Comparison of ENCODE assay signal across 8 cellular contexts in genomic region chr7:74183653-74184450, GRCh38. TPM values are rescaled to one million over a fixed set of nuclear protein-coding genes. Genes with fewer than 3 reads are reported as not detected.
A peak's percentile ranks its signal among the peaks of the same experiment; 100 is the strongest.
DNase-seq lines count a peak whose midpoint lies in the region; ATAC-seq, FAIRE-seq and TF ChIP-seq lines count a peak whose summit lies in the region.

No MANE protein-coding gene starts in this region.

- H3K36me3 Mint-ChIP-seq in T-cell (peaks cover 34% of the 10 kb centered on the region), type B pancreatic cell (peaks cover 27% of the 10 kb centered on the region), glutamatergic neuron (ENCODE audit: unreplicated experiment) (no peaks in the 10 kb centered on the region)

- ATAC-seq in heart right ventricle (peak in 2 of 8 donors; percentile 14 to 41), T-cell (replicated peaks in 1 of 4) (peak; percentile 50 to 59 (median 55)), esophagus mucosa (peak; percentile 32), GM21786 (IDR thresholded peaks at IDR 0.05; ENCODE audit: unreplicated experiment) (no peak)

- no peaks in the 10 kb centered on the region for H3K9me3 Mint-ChIP-seq in T-cell
- H3K9me3 Mint-ChIP-seq in type B pancreatic cell, result no peaks in the 10 kb centered on the region
- H3K9me3 Mint-ChIP-seq in glutamatergic neuron (ENCODE audit: unreplicated experiment), result peaks cover 3% of the 10 kb centered on the region

- DNase-seq in heart right ventricle (no peak), right atrium auricular region (ENCODE audit: low spot score) (no peak), T-cell (peak in 5 of 34 experiments; percentile 9 to 21 (median 12)), type B pancreatic cell (ENCODE audit: extremely low spot score, unreplicated experiment) (no peak), HTR-8/SVneo (ENCODE audit: insufficient read length, low spot score) (no peak), glutamatergic neuron (no peak)

- CTCF ChIA-PET in T-cell (lab: Charles Lee), result interaction anchor here (0.8 to 1.3 kb wide), 6 partner anchors 9 to 23 kb away, joined by 3 to 6 read pairs (median 3); partner anchors contain the start of gene EIF4H (in 1 of the 2)

- H3K27ac Mint-ChIP-seq in T-cell (peak overlapping the region; percentile 45 to 48), type B pancreatic cell (peak overlapping the region; percentile 74), glutamatergic neuron (ENCODE audit: unreplicated experiment) (no peak overlapping the region)

- H3K27me3 Mint-ChIP-seq in T-cell (no peaks in the 10 kb centered on the region), type B pancreatic cell (no peaks in the 10 kb centered on the region), glutamatergic neuron (ENCODE audit: unreplicated experiment) (peaks cover 3% of the 10 kb centered on the region)

- H3K4me3 ChIP-seq in heart right ventricle, result no peak overlapping the region
- no peak overlapping the region for H3K4me3 ChIP-seq in right atrium auricular region

- H3K27me3 ChIP-seq in heart right ventricle (no peaks in the 10 kb centered on the region), right atrium auricular region (no peaks in the 10 kb centered on the region)

- H3K27ac ChIP-seq in heart right ventricle (peak overlapping the region in 2 of 10 donors; percentile 30 to 54), right atrium auricular region (peak overlapping the region in 1 of 2 donors; percentile 26)

- WGBS in heart right ventricle, 2 donors, result 53 to 54% methylated on average over 7 of the region's 7 CpGs

- H3K4me1 Mint-ChIP-seq in T-cell (peaks cover 92 to 97% (median 95%) of the 10 kb centered on the region in 3 donors), type B pancreatic cell (ENCODE audit: unreplicated experiment) (peaks cover 31% of the 10 kb centered on the region), glutamatergic neuron (ENCODE audit: low read depth, unreplicated experiment) (peaks cover 29% of the 10 kb centered on the region)

- TF ChIP-seq CTCF in heart right ventricle (IDR thresholded peaks at IDR 0.05), result peak in 5 of 9 donors; percentile 13 to 23 (median 20)
- TF ChIP-seq CTCF in right atrium auricular region (IDR thresholded peaks at IDR 0.05), result no peak
- peak; percentile 41 for TF ChIP-seq CTCF in type B pancreatic cell (conservative IDR thresholded peaks at IDR 0.05)
- no peak for TF ChIP-seq CTCF in glutamatergic neuron (IDR thresholded peaks at IDR 0.05; ENCODE audit: partially characterized antibody, unreplicated experiment)

- H3K4me1 ChIP-seq in heart right ventricle (peaks cover 19 to 100% (median 95%) of the 10 kb centered on the region in 9 donors), right atrium auricular region (peaks cover 0 to 91% of the 10 kb centered on the region in 2 donors)

- intact Hi-C loops in heart right ventricle (cut with DNase I), result loop anchor here in 2 of 10 donors (5.0 to 10.0 kb wide), 2 partner anchors 97 to 319 kb away; partner anchors contain the start of gene TMEM270 (in 1 of the 2)

- H3K9me3 ChIP-seq in heart right ventricle, result no peaks in the 10 kb centered on the region
- no peaks in the 10 kb centered on the region for H3K9me3 ChIP-seq in right atrium auricular region

- FAIRE-seq in HTR-8/SVneo (lab: Jason Lieb, UNC), result no peak

- peak overlapping the region in 2 of 3 donors; percentile 39 to 60 for H3K4me3 Mint-ChIP-seq in T-cell
- H3K4me3 Mint-ChIP-seq in type B pancreatic cell, result no peak overlapping the region
- H3K4me3 Mint-ChIP-seq in glutamatergic neuron (ENCODE audit: unreplicated experiment), result no peak overlapping the region

- POLR2A ChIA-PET in T-cell (lab: Charles Lee), result interaction anchor here in 1 of 2 donors (0.6 kb wide), 1 partner anchor 9 kb away, joined by 4 read pairs; no protein-coding TSS in a partner anchor

- H3K36me3 ChIP-seq in heart right ventricle, result peaks cover 0 to 59% (median 9%) of the 10 kb centered on the region in 9 donors
- H3K36me3 ChIP-seq in right atrium auricular region, result peaks cover 15% of the 10 kb centered on the region

RNA-seq across cellular contexts. Expression of gene EIF4H, which starts 9.7 kb away (rescaled TPM):
- 100 to 1,000 TPM; 182 to 239 (median 193) TPM for total RNA-seq in heart right ventricle
- polyA plus RNA-seq in heart right ventricle, result 100 to 1,000 TPM in 1 of 2 donors, 10 to 100 TPM in 1; 76.2 to 187 TPM
- total RNA-seq in right atrium auricular region, result 100 to 1,000 TPM; 175 to 203 TPM
- 100 to 1,000 TPM; 174 to 258 (median 186) TPM for total RNA-seq in T-cell
- 235 TPM for total RNA-seq in esophagus mucosa
- total RNA-seq in type B pancreatic cell (ENCODE audit: low replicate concordance), result 250 and 251 TPM in 2 replicates
- 234 TPM for total RNA-seq in glutamatergic neuron (ENCODE audit: unreplicated experiment)

RNA-seq across cellular contexts. Expression of gene LAT2, which starts 26.0 kb away (rescaled TPM):
- total RNA-seq in heart right ventricle (1 to 10 TPM in 9 of 10 donors, under 1 TPM in 1; 0.93 to 9.3 (median 1.6) TPM), right atrium auricular region (1 to 10 TPM; 1.4 to 6.1 TPM), T-cell (10 to 100 TPM in 1 of 5 donors, 1 to 10 TPM in 4; 4.1 to 12.3 (median 6.4) TPM), esophagus mucosa (1.2 TPM), type B pancreatic cell (ENCODE audit: low replicate concordance) (0.24 and 0.89 TPM in 2 replicates), glutamatergic neuron (ENCODE audit: unreplicated experiment) (1.5 TPM)
- polyA plus RNA-seq in heart right ventricle, result 1 to 10 TPM; 2.9 to 3.3 TPM

Comparison
In these comparisons a context has a peak if more than half of its experiments do, and no peak if none do; other contexts are left out.
1. CTCF ChIP-seq: peak in heart right ventricle (5 of 9) and type B pancreatic cell (single experiment); none in right atrium auricular region (0 of 2) and glutamatergic neuron (single experiment).
2. H3K4me3 Mint-ChIP-seq: peak in T-cell (2 of 3); none in type B pancreatic cell (single experiment) and glutamatergic neuron (single experiment).